In genomic region chr5:117454716-117455212, GRCh38 we compare ENCODE assay signal across 8 cellular contexts.
DNase-seq lines count a peak whose midpoint lies in the region; ATAC-seq, FAIRE-seq and TF ChIP-seq lines count a peak whose summit lies in the region.

No MANE protein-coding gene starts in this region.

- H2BK120ac ChIP-seq in H1 (replicated peaks; ENCODE audit: low read depth, low read length): no peak overlapping the region

- no peaks in the 10 kb centered on the region for H3K4me1 ChIP-seq in H1 (replicated peaks in 1 of 4; ENCODE audit: control insufficient read depth in 3 of 4, insufficient read depth in 4 of 4, low read length in 3 of 4)

- peak overlapping the region; percentile 90; the same call in 1 of the 2 replicates for H4K8ac ChIP-seq in H1 (ENCODE audit: extremely low read depth, insufficient read depth, low read length)

- H3K23me2 ChIP-seq in H1 (ENCODE audit: low read depth, low read length): no peaks in the 10 kb centered on the region

- H3K79me2 ChIP-seq in H1 (ENCODE audit: control insufficient read depth in 1 of 2, insufficient read depth in 2 of 2, low read length in 2 of 2): no peaks in the 10 kb centered on the region

- no peaks in the 10 kb centered on the region for H3K27me3 ChIP-seq in H1 (replicated peaks in 1 of 4; ENCODE audit: control insufficient read depth in 3 of 4, extremely low read depth in 1 of 4, insufficient read depth in 3 of 4, low read length in 3 of 4)

- in situ Hi-C loops in GM13977 (cut with MboI; ENCODE audit: low pct_unique_long_range_greater_than_20kb, low sequenced_read_pairs, unreplicated experiment): no loop called here

- H3K79me1 ChIP-seq in H1 (ENCODE audit: low read depth, low read length): no peaks in the 10 kb centered on the region

- H3K4ac ChIP-seq in H1 (replicated peaks; ENCODE audit: insufficient read length, low read depth, low read length): no peak overlapping the region

- no peak overlapping the region for H2BK20ac ChIP-seq in H1 (ENCODE audit: low read length)

- TF ChIP-seq CTCF in 22Rv1 (IDR thresholded peaks at IDR 0.05): peak; percentile 89
- peak; percentile 86 for TF ChIP-seq CTCF in GM13977 (IDR thresholded peaks at IDR 0.05; ENCODE audit: extremely low read depth, insufficient read depth, missing control alignments)
- peak; percentile 57 to 86 (median 67) for TF ChIP-seq CTCF in H1 (IDR thresholded peaks at IDR 0.05; ENCODE audit: control extremely low read depth in 1 of 3, insufficient read depth in 1 of 3, low read depth in 1 of 3, low read length in 3 of 3)

- peak; percentile 91 for ATAC-seq in HG02798 (IDR thresholded peaks at IDR 0.05; ENCODE audit: poor library complexity, unreplicated experiment)

- peak overlapping the region; percentile 20 for H4K91ac ChIP-seq in H1 (replicated peaks; ENCODE audit: insufficient read length, low read length)

- no peak for TF ChIP-seq POLR2A in H1 (IDR thresholded peaks at IDR 0.05; ENCODE audit: control extremely low read depth in 1 of 2, low read depth in 2 of 2, low read length in 2 of 2)

- POLR2A ChIA-PET in H1 (lab: Charles Lee; ENCODE audit: partially characterized antibody): no interaction called here

- CTCF ChIA-PET in H1 (lab: Charles Lee; ENCODE audit: partially characterized antibody): interaction anchor here (0.6 to 5.7 kb wide), 62 partner anchors 9 to 1802 kb away, joined by 3 to 88 read pairs (median 3); partner anchors contain the start of gene SEMA6A

- no peak overlapping the region for H3K56ac ChIP-seq in H1 (replicated peaks; ENCODE audit: insufficient read length, low read depth, low read length)

- peak overlapping the region; percentile 85 for H3K27ac ChIP-seq in 22Rv1
- H3K27ac ChIP-seq in H1 (ENCODE audit: low read depth, low read length): no peak overlapping the region

- no peaks in the 10 kb centered on the region for H4K20me1 ChIP-seq in H1 (replicated peaks in 1 of 2; ENCODE audit: control insufficient read depth in 1 of 2, insufficient read depth in 2 of 2, low read length in 2 of 2)

- H3K9me3 ChIP-seq in H1 (ENCODE audit: insufficient read depth in 2 of 2, low read depth in 1 of 2, low read length in 1 of 2): peaks cover 0 to 2% of the 10 kb centered on the region in 2 experiments; a peak in 1 of 4 replicates

- peak overlapping the region; percentile 57 to 82; a peak in 3 of 4 replicates for H3K4me2 ChIP-seq in H1 (ENCODE audit: insufficient read depth in 1 of 2, low read depth in 2 of 2, low read length in 2 of 2)

- H2BK15ac ChIP-seq in H1 (ENCODE audit: low read length): no peak overlapping the region; the same call in 1 of the 2 replicates

- no peak overlapping the region for H4K5ac ChIP-seq in H1 (ENCODE audit: insufficient read length, low read depth, low read length)

- H3K4me3 ChIP-seq in H1 (ENCODE audit: extremely low read depth in 1 of 4, insufficient read depth in 2 of 4, low read depth in 3 of 4, low read length in 4 of 4): peak overlapping the region; percentile 39 to 78 (median 45); a peak in 7 of 8 replicates

- H3K18ac ChIP-seq in H1 (ENCODE audit: extremely low read depth, low read length): peak overlapping the region; percentile 62; the same call in 1 of the 2 replicates

- peak; percentile 78 to 79 for TF ChIP-seq RAD21 in H1 (IDR thresholded peaks at IDR 0.05 in 1 of 2, conservative IDR thresholded peaks at IDR 0.05 in 1 of 2; ENCODE audit: low read depth in 2 of 2, low read length in 2 of 2)

- H2AFZ ChIP-seq in H1 (ENCODE audit: low read length): peak overlapping the region; percentile 89

- no peak overlapping the region for H3K14ac ChIP-seq in H1 (ENCODE audit: insufficient read length)

- FAIRE-seq in H1 (lab: Jason Lieb, UNC): peak; percentile 88

- H3K36me3 ChIP-seq in H1 (ENCODE audit: control insufficient read depth in 2 of 4, insufficient read depth in 4 of 4, low read length in 3 of 4): no peaks in the 10 kb centered on the region

- no peak overlapping the region for H2AK5ac ChIP-seq in H1 (ENCODE audit: low read depth, low read length)

- TF ChIP-seq EP300 in H1 (IDR thresholded peaks at IDR 0.05; ENCODE audit: borderline replicate concordance in 1 of 2, low read depth in 2 of 2, low read length in 2 of 2): no peak

- peak; percentile 27 for DNase-seq in GM13977 (ENCODE audit: low spot score)
- DNase-seq in NCI-H1092 treated with DMSO at 0.1 percent for 48 hours (lab: John Stamatoyannopoulos, UW): peak; percentile 72
- DNase-seq in activated CD4-positive, CD25-positive, alpha-beta regulatory T cell treated with anti-CD3 and anti-CD28 coated beads, Interleukin-2, amount 50 U/mL, for 72 hours: peak; percentile 45
- peak; percentile 63 to 80 for DNase-seq in H1 (ENCODE audit: low read depth in 1 of 2, low spot score in 2 of 2)
- peak; percentile 26 for DNase-seq in myocyte (ENCODE audit: low read depth)
- peak; percentile 61 for DNase-seq in ureter (ENCODE audit: low spot score)

- H2BK12ac ChIP-seq in H1 (ENCODE audit: low read depth, low read length): no peak overlapping the region

- H2BK5ac ChIP-seq in H1 (ENCODE audit: low read depth, low read length): 0 out of 2 replicates have a peak overlapping the region, but pooled peaks have one; percentile 6

- no peak overlapping the region for H3K23ac ChIP-seq in H1 (ENCODE audit: insufficient read length)

- WGBS in H1 (ENCODE audit: extremely low coverage in 1 of 2, insufficient coverage in 1 of 2, insufficient read length in 1 of 2, insufficient replicate concordance in 2 of 2, low coverage in 1 of 2, low lambda C conversion rate in 2 of 2, missing lambda C conversion rate in 1 of 2), 2 experiments: 60% methylated on average over 12 of the region's 13 CpGs; no CpG with 5 or more reads in 1 of the 2 experiments

- H3K9ac ChIP-seq in H1 (replicated peaks in 1 of 4; ENCODE audit: extremely low read depth in 1 of 4, low read depth in 3 of 4, low read length in 3 of 4): peak overlapping the region in 1 of 4 experiments; percentile 43; a peak in 1 of 7 replicates

TF ChIP-seq in H1, 55 proteins besides CTCF, POLR2A, EP300 and RAD21:
- TF ChIP-seq GABPA (IDR thresholded peaks at IDR 0.05; ENCODE audit: borderline replicate concordance, insufficient read depth, low read length) (no peak), SIX5 (IDR thresholded peaks at IDR 0.05; ENCODE audit: low read depth, low read length) (no peak), SP2 (IDR thresholded peaks at IDR 0.05; ENCODE audit: low read length) (peak; percentile 53; the same call in 1 of the 2 replicates), TEAD4 (IDR thresholded peaks at IDR 0.05; ENCODE audit: low read depth, low read length) (peak; percentile 13; the same call in 1 of the 2 replicates), MAX (IDR thresholded peaks at IDR 0.05) (0 out of 2 replicates have a peak, but pooled peaks have one; percentile 22), GTF2F1 (IDR thresholded peaks at IDR 0.05; ENCODE audit: borderline replicate concordance, low read depth, low read length) (no peak)
